ENCODE assay signal across 8 cellular contexts in genomic region chr13:107866666-107867623, GRCh38.
DNase-seq lines count a peak whose midpoint lies in the region; ATAC-seq and TF ChIP-seq lines count a peak whose summit lies in the region.

No MANE protein-coding gene starts in this region.

- no peaks in the 10 kb centered on the region for H3K9me3 ChIP-seq in iPS-15b (ENCODE audit: control insufficient read depth, insufficient read depth, low read length)

- peak overlapping the region; percentile 25; the same call in 1 of the 2 replicates for H3K4me2 ChIP-seq in KMS-11

- no peak overlapping the region; the same call in 1 of the 2 replicates for H2AFZ ChIP-seq in KMS-11 (ENCODE audit: low read depth)

- no peak for ATAC-seq in stimulated activated naive CD8-positive, alpha-beta T cell treated with anti-CD3 and anti-CD28 coated beads, Interleukin-15, Interleukin-2, amounts not matched to agents 100 U/mL and 50 U/mL, for 24 hours
- ATAC-seq in HG02642 (IDR thresholded peaks at IDR 0.05; ENCODE audit: poor library complexity, unreplicated experiment): no peak
- ATAC-seq in natural killer cell treated with Interleukin-12 subunit alpha and Interleukin-12 subunit beta and Interleukin-15 and Interleukin-18, amount 100 ng/mL, for 72 hours: no peak

- H3K9ac ChIP-seq in KMS-11: no peak overlapping the region
- H3K9ac ChIP-seq in iPS-15b (ENCODE audit: low read depth, low read length): peak overlapping the region; percentile 14

- peak; percentile 61 for DNase-seq in AG08396 (ENCODE audit: low spot score)
- peak; percentile 41 for DNase-seq in amniotic epithelial cell (ENCODE audit: low read depth)
- peak; percentile 5 for DNase-seq in stimulated activated naive CD8-positive, alpha-beta T cell treated with anti-CD3 and anti-CD28 coated beads, Interleukin-15, Interleukin-2, amounts not matched to agents 100 U/mL and 50 U/mL, for 24 hours
- no peak for DNase-seq in NCI-H2029 (lab: John Stamatoyannopoulos, UW)
- no peak for DNase-seq in natural killer cell treated with Interleukin-12 subunit alpha and Interleukin-12 subunit beta and Interleukin-15 and Interleukin-18, amount 100 ng/mL, for 72 hours (ENCODE audit: low spot score)

- no peak overlapping the region for H3K4me3 Mint-ChIP-seq in natural killer cell treated with Interleukin-12 subunit alpha and Interleukin-12 subunit beta and Interleukin-15 and Interleukin-18, amount 100 ng/mL, for 72 hours

- TF ChIP-seq CTCF in KMS-11 (conservative IDR thresholded peaks at IDR 0.05; ENCODE audit: low read depth, low read length): no peak

- peaks cover 12% of the 10 kb centered on the region for H3K36me3 Mint-ChIP-seq in natural killer cell treated with Interleukin-12 subunit alpha and Interleukin-12 subunit beta and Interleukin-15 and Interleukin-18, amount 100 ng/mL, for 72 hours

- H3K27ac Mint-ChIP-seq in natural killer cell treated with Interleukin-12 subunit alpha and Interleukin-12 subunit beta and Interleukin-15 and Interleukin-18, amount 100 ng/mL, for 72 hours: no peak overlapping the region

- no peaks in the 10 kb centered on the region for H3K27me3 ChIP-seq in KMS-11 (ENCODE audit: insufficient read depth, low read depth)
- H3K27me3 ChIP-seq in iPS-15b (ENCODE audit: control insufficient read depth, insufficient read depth, low read length): peaks cover 34% of the 10 kb centered on the region

- H3K4me1 ChIP-seq in KMS-11 (ENCODE audit: low read depth, poor library complexity, severe bottlenecking): no peaks in the 10 kb centered on the region
- no peaks in the 10 kb centered on the region for H3K4me1 ChIP-seq in iPS-15b (ENCODE audit: control insufficient read depth, insufficient read depth, low read length)

- H3K36me3 ChIP-seq in KMS-11 (ENCODE audit: insufficient read depth) (no peaks in the 10 kb centered on the region), iPS-15b (ENCODE audit: control insufficient read depth, insufficient read depth, low read length) (no peaks in the 10 kb centered on the region)

- peaks cover 21 to 31% of the 10 kb centered on the region in 2 donors for H3K27me3 Mint-ChIP-seq in natural killer cell treated with Interleukin-12 subunit alpha and Interleukin-12 subunit beta and Interleukin-15 and Interleukin-18, amount 100 ng/mL, for 72 hours

- H3K4me1 Mint-ChIP-seq in natural killer cell treated with Interleukin-12 subunit alpha and Interleukin-12 subunit beta and Interleukin-15 and Interleukin-18, amount 100 ng/mL, for 72 hours (ENCODE audit: low read depth in 2 of 2): peaks cover 0 to 3% of the 10 kb centered on the region in 2 donors

- no peak overlapping the region for H3K27ac ChIP-seq in KMS-11

- H3K9me3 Mint-ChIP-seq in natural killer cell treated with Interleukin-12 subunit alpha and Interleukin-12 subunit beta and Interleukin-15 and Interleukin-18, amount 100 ng/mL, for 72 hours: peaks cover 10% of the 10 kb centered on the region

- H3K4me3 ChIP-seq in KMS-11 (IDR thresholded peaks at IDR 0.05; ENCODE audit: insufficient read depth, low read depth, low read length): no peak overlapping the region
- peak overlapping the region; percentile 77 for H3K4me3 ChIP-seq in iPS-15b (ENCODE audit: low read depth, low read length)

- H4K20me1 ChIP-seq in KMS-11 (ENCODE audit: insufficient read depth): no peaks in the 10 kb centered on the region

- no peaks in the 10 kb centered on the region for H3K79me2 ChIP-seq in KMS-11 (ENCODE audit: insufficient read depth, low read depth)

Comparison
In these comparisons a context has a peak if more than half of its experiments do, and no peak if none do; other contexts are left out.
1. DNase-seq: peak in AG08396 (single experiment), amniotic epithelial cell (single experiment) and stimulated activated naive CD8-positive, alpha-beta T cell treated with anti-CD3 and anti-CD28 coated beads, Interleukin-15, Interleukin-2, amounts not matched to agents 100 U/mL and 50 U/mL, for 24 hours (single experiment); none in NCI-H2029 (single experiment) and natural killer cell treated with Interleukin-12 subunit alpha and Interleukin-12 subunit beta and Interleukin-15 and Interleukin-18, amount 100 ng/mL, for 72 hours (single experiment).